ENCODE assay signal across 13 cellular contexts in genomic region chr6:38404355-38404754, GRCh38.
DNase-seq lines count a peak whose midpoint lies in the region; TF ChIP-seq lines count a peak whose summit lies in the region.
"Had no signal": no experiment of that assay in that cellular context is flagged by ENCODE, and none has a peak within 500 bp of the region (broad histone marks: within the 10 kb centered on the region; RNA-seq: fewer than 3 reads in every experiment).

No MANE protein-coding gene starts in this region.

- H3K9me3 ChIP-seq in GM23248 (ENCODE audit: low read depth) = no peaks in the 10 kb centered on the region

- H3K79me2 ChIP-seq in GM23248 (ENCODE audit: insufficient read depth) = no peaks in the 10 kb centered on the region

- H2AFZ ChIP-seq in GM23248 = no peak overlapping the region

- in situ Hi-C loops in GM23248 (cut with MboI) = no loop called here

- no peak overlapping the region for H3K4me2 ChIP-seq in GM23248 (ENCODE audit: unreplicated experiment)

- peaks cover 32% of the 10 kb centered on the region for H3K4me1 Mint-ChIP-seq in brain

- no peaks in the 10 kb centered on the region for H3K36me3 ChIP-seq in GM23248 (ENCODE audit: low read depth)

- no peaks in the 10 kb centered on the region for H3K4me1 ChIP-seq in GM23248 (ENCODE audit: insufficient read depth)

- no peak for TF ChIP-seq CTCF in brain (conservative IDR thresholded peaks at IDR 0.05)

- H3K9ac ChIP-seq in GM23248 = no peak overlapping the region

- H4K20me1 ChIP-seq in GM23248 (ENCODE audit: insufficient read depth) = no peaks in the 10 kb centered on the region

- no peaks in the 10 kb centered on the region for H3K9me3 Mint-ChIP-seq in brain
- H3K9me3 Mint-ChIP-seq: activated naive CD4-positive, alpha-beta T cell treated with anti-CD3 and anti-CD28 coated beads for 36 hours; CD4-positive, alpha-beta T cell; naive thymus-derived CD8-positive, alpha-beta T cell; WTC11 had no signal

- H3F3A ChIP-seq in GM23248 (ENCODE audit: insufficient read depth) = 0 out of 2 replicates have a peak, but pooled peaks cover 3% of the 10 kb centered on the region

- no peaks in the 10 kb centered on the region for H3K9me2 ChIP-seq in GM23248 (ENCODE audit: insufficient read depth)

- H3K27ac Mint-ChIP-seq in brain = peak overlapping the region in 3 of 5 experiments; percentile 56 to 70 (median 63)
- H3K27ac Mint-ChIP-seq: CD4-positive, alpha-beta T cell; WTC11 had no signal

- H3K27ac ChIP-seq in GM23248 = no peak overlapping the region
- H3K27ac ChIP-seq: RWPE1 had no signal

- H3K27me3 Mint-ChIP-seq in brain = no peaks in the 10 kb centered on the region
- H3K27me3 Mint-ChIP-seq: CD4-positive, alpha-beta T cell; naive thymus-derived CD8-positive, alpha-beta T cell had no signal

- DNase-seq in Ammon's horn (ENCODE audit: low spot score) (peak; percentile 13), NCI-H146 (lab: John Stamatoyannopoulos, UW) (peak; percentile 73), lung microvascular endothelial cell (ENCODE audit: low read depth in 2 of 2) (peak; percentile 75 to 78), GM23248 (no peak), AG08396 (ENCODE audit: low spot score) (no peak), SKM-1 (lab: John Stamatoyannopoulos, UW; ENCODE audit: unreplicated experiment) (no peak), HuH-7 (ENCODE audit: low spot score) (no peak)
- DNase-seq: activated naive CD4-positive, alpha-beta T cell treated with anti-CD3 and anti-CD28 coated beads for 36 hours; CD4-positive, alpha-beta T cell; naive thymus-derived CD8-positive, alpha-beta T cell had no signal

- H3K36me3 Mint-ChIP-seq in brain = no peaks in the 10 kb centered on the region
- H3K36me3 Mint-ChIP-seq: WTC11 had no signal

- peak overlapping the region in 1 of 5 experiments; percentile 60 for H3K4me3 Mint-ChIP-seq in brain
- H3K4me3 Mint-ChIP-seq: activated naive CD4-positive, alpha-beta T cell treated with anti-CD3 and anti-CD28 coated beads for 36 hours; CD4-positive, alpha-beta T cell; naive thymus-derived CD8-positive, alpha-beta T cell; WTC11 had no signal

- no peaks in the 10 kb centered on the region for H3K27me3 ChIP-seq in GM23248 (replicated peaks; ENCODE audit: insufficient read depth)

- no peak overlapping the region for H3K4me3 ChIP-seq in GM23248

- WGBS in GM23248 (ENCODE audit: low coverage in 1 of 2, low lambda C conversion rate in 2 of 2, missing lambda C conversion rate in 2 of 2), 2 experiments = 52 to 56% methylated on average over 2 of the region's 2 CpGs

Comparison
In these comparisons a context has a peak if more than half of its experiments do, and no peak if none do; other contexts are left out.
1. DNase-seq: peak in Ammon's horn (single experiment), NCI-H146 (single experiment) and lung microvascular endothelial cell (2 of 2); none in GM23248 (single experiment), AG08396 (single experiment), SKM-1 (single experiment) and HuH-7 (single experiment).